Comparison of ENCODE assay signal across 8 cellular contexts in genomic region chr12:45216297-45216982, GRCh38. TPM values are rescaled to one million over a fixed set of nuclear protein-coding genes. Genes with fewer than 3 reads are reported as not detected.
A peak's percentile ranks its signal among the peaks of the same experiment; 100 is the strongest.
DNase-seq lines count a peak whose midpoint lies in the region; ATAC-seq and TF ChIP-seq lines count a peak whose summit lies in the region.

No MANE protein-coding gene starts in this region.

- H3K27ac ChIP-seq in BLaER1 treated with 17β-estradiol and CSF1 and Interleukin-3, amounts not matched to agents 10 nM and 100 nM: peak overlapping the region; percentile 71 to 92 (median 88)
- peak overlapping the region; percentile 77 to 97 (median 92) for H3K27ac ChIP-seq in adrenal gland
- H3K27ac ChIP-seq in hepatocyte: peak overlapping the region; percentile 94

- TF ChIP-seq CTCF in adrenal gland (IDR thresholded peaks at IDR 0.05) (peak in 5 of 6 experiments; percentile 29 to 53 (median 37)), hepatocyte (IDR thresholded peaks at IDR 0.05; ENCODE audit: poor library complexity) (peak; percentile 34)

- peak overlapping the region; percentile 74 for H2AFZ ChIP-seq in hepatocyte

- H3K9me2 ChIP-seq in hepatocyte (replicated peaks; ENCODE audit: insufficient read depth): no peaks in the 10 kb centered on the region

- H3K9me3 ChIP-seq in BLaER1 treated with 17β-estradiol and CSF1 and Interleukin-3, amounts not matched to agents 10 nM and 100 nM (replicated peaks in 1 of 11): 0 out of 22 replicates have a peak, but pooled peaks cover 0 to under 1% (median 0%) of the 10 kb centered on the region in 11 experiments
- H3K9me3 ChIP-seq in adrenal gland (replicated peaks in 1 of 3): no peaks in the 10 kb centered on the region
- no peaks in the 10 kb centered on the region for H3K9me3 ChIP-seq in hepatocyte (ENCODE audit: low read depth)

- WGBS in adrenal gland, 4 donors: 0 to 1% (median 1%) methylated on average over 16 to 62 of the region's 62 CpGs
- WGBS in hepatocyte (ENCODE audit: low lambda C conversion rate, missing lambda C conversion rate): under 1% methylated on average over 53 of the region's 62 CpGs

- peak overlapping the region; percentile 82 to 95 (median 92) for H3K4me2 ChIP-seq in BLaER1 treated with 17β-estradiol and CSF1 and Interleukin-3, amounts not matched to agents 10 nM and 100 nM
- peak overlapping the region; percentile 83 for H3K4me2 ChIP-seq in hepatocyte

- no peaks in the 10 kb centered on the region for H3K27me3 ChIP-seq in BLaER1 treated with 17β-estradiol and CSF1 and Interleukin-3, amounts not matched to agents 10 nM and 100 nM
- H3K27me3 ChIP-seq in adrenal gland (no peaks in the 10 kb centered on the region), hepatocyte (no peaks in the 10 kb centered on the region)

- H3K9ac ChIP-seq in BLaER1 treated with 17β-estradiol and CSF1 and Interleukin-3, amounts not matched to agents 10 nM and 100 nM: peak overlapping the region; percentile 87 to 96 (median 91)

- DNase-seq in SK-N-DZ (ENCODE audit: low spot score) (peak; percentile 67), adrenal gland (peak; percentile 37 to 73 (median 52)), hepatocyte (ENCODE audit: low spot score) (peak; percentile 70), sciatic nerve (ENCODE audit: low spot score) (peak; percentile 73), NCI-H187 treated with DMSO at 0.1 percent for 48 hours (lab: John Stamatoyannopoulos, UW) (no peak)

- H4K20me1 ChIP-seq in BLaER1 treated with 17β-estradiol and CSF1 and Interleukin-3, amounts not matched to agents 10 nM and 100 nM: peaks cover 35 to 48% (median 43%) of the 10 kb centered on the region in 11 experiments; a peak in 20 of 22 replicates
- H4K20me1 ChIP-seq in hepatocyte (ENCODE audit: insufficient read depth, poor library complexity, severe bottlenecking): peaks cover 21% of the 10 kb centered on the region

- H3K4me1 ChIP-seq in BLaER1 treated with 17β-estradiol and CSF1 and Interleukin-3, amounts not matched to agents 10 nM and 100 nM: peaks cover 32 to 50% (median 45%) of the 10 kb centered on the region in 10 experiments
- peaks cover 2 to 31% of the 10 kb centered on the region in 2 donors for H3K4me1 ChIP-seq in adrenal gland (replicated peaks in 1 of 2)
- H3K4me1 ChIP-seq in hepatocyte (ENCODE audit: insufficient read depth): peaks cover 18% of the 10 kb centered on the region

- ATAC-seq in GM19035 (IDR thresholded peaks at IDR 0.05; ENCODE audit: unreplicated experiment) (peak; percentile 43), HG03378 (IDR thresholded peaks at IDR 0.05; ENCODE audit: unreplicated experiment) (peak; percentile 33), sciatic nerve (peak; percentile 65)

- peak in 1 of 2 donors; percentile 15 for TF ChIP-seq POLR2A in adrenal gland (IDR thresholded peaks at IDR 0.05)

- peaks cover 50% of the 10 kb centered on the region for H3K79me2 ChIP-seq in hepatocyte

- intact Hi-C loops in adrenal gland (cut with DNase I) (loop anchor here (5.0 to 10.0 kb wide), 3 partner anchors 51 to 171 kb away; no protein-coding TSS in a partner anchor), sciatic nerve (cut with DNase I) (no loop called here)

- H3K4me3 ChIP-seq in BLaER1 treated with 17β-estradiol and CSF1 and Interleukin-3, amounts not matched to agents 10 nM and 100 nM: peak overlapping the region; percentile 76 to 98 (median 94)
- H3K4me3 ChIP-seq in adrenal gland (peak overlapping the region; percentile 73 to 95 (median 84)), hepatocyte (peak overlapping the region; percentile 59)

- H3K36me3 ChIP-seq in BLaER1 treated with 17β-estradiol and CSF1 and Interleukin-3, amounts not matched to agents 10 nM and 100 nM: peaks cover 0 to 11% (median 0%) of the 10 kb centered on the region in 11 experiments; a peak in 2 of 22 replicates
- H3K36me3 ChIP-seq in adrenal gland (replicated peaks in 1 of 2) (no peaks in the 10 kb centered on the region), hepatocyte (replicated peaks; ENCODE audit: insufficient read depth, low read depth) (no peaks in the 10 kb centered on the region)

RNA-seq across cellular contexts. Expression of gene ANO6, which starts 0.5 kb away (rescaled TPM):
- polyA plus RNA-seq in SK-N-DZ (2014; cell fraction: cytosol; rRNA removed): 68.9 and 75.0 TPM in 2 replicates
- 39.3 and 39.6 TPM in 2 replicates for polyA plus RNA-seq in SK-N-DZ (2014; cell fraction: nucleus; rRNA removed)
- total RNA-seq in adrenal gland: 10 to 100 TPM; 51.3 to 92.3 (median 67.5) TPM
- 10 to 100 TPM in 1 of 3 donors, 1 to 10 TPM in 2; 7.5 to 37.0 (median 7.5) TPM for polyA plus RNA-seq in adrenal gland
- total RNA-seq in hepatocyte: 80.0 and 82.2 TPM in 2 replicates
- polyA plus RNA-seq in hepatocyte: 45.7 and 50.4 TPM in 2 replicates
- 50.6 TPM for total RNA-seq in sciatic nerve
